In the genomic region with DNA sequence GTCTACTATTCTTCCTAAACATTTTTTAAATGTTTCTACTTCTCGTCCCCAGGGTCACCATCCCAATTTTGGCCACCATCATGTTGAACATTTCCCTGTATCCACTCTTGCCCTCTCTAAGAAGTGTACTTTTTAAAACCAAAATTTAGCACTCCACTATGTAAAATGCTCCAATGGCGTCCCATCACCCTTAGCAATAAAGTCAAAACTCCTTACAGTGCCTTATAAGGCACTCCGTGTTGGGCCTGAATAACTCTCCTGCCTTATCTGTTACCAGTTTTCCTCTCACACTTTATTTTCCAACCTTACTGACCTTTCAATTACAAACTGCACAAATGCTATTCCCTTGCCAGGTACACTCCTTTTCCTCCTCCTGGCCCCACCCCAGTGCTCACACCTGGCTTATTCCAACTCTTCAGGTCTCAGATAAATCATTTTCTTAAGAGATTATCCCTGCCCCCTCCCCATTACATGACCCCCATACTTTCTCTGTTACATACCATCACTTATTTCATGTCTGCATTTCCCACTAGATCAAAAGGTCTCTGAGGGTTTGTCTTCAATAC, we compare ENCODE assay signal across 9 cellular contexts. TPM values are rescaled to one million over a fixed set of nuclear protein-coding genes. Genes with fewer than 3 reads are reported as not detected.
DNase-seq lines count a peak whose midpoint lies in the region; ATAC-seq and TF ChIP-seq lines count a peak whose summit lies in the region.
"Had no signal": no experiment of that assay in that cellular context is flagged by ENCODE, and none has a peak within 500 bp of the region (broad histone marks: within the 10 kb centered on the region; RNA-seq: fewer than 3 reads in every experiment).

No MANE protein-coding gene starts in this region.

- DNase-seq in NCI-H510A treated with DMSO at 0.1 percent for 48 hours (lab: John Stamatoyannopoulos, UW) (peak; percentile 2), NCI-H510A (lab: John Stamatoyannopoulos, UW) (no peak), WERI-Rb-1 (no peak), NCI-H146 (lab: John Stamatoyannopoulos, UW) (no peak), germinal center (ENCODE audit: low spot score) (no peak)
- no peak for DNase-seq in stimulated activated effector memory CD8-positive, alpha-beta T cell treated with anti-CD3 and anti-CD28 coated beads, Interleukin-12 subunit alpha, Interleukin-12 subunit beta, amount 100 ng/mL, for 72 hours (ENCODE audit: low spot score in 2 of 2)
- DNase-seq: activated CD4-positive, CD25-positive, alpha-beta regulatory T cell treated with anti-CD3 and anti-CD28 coated beads, Interleukin-2, amount 50 U/mL, for 72 hours had no signal

- H3K36me3 ChIP-seq in WERI-Rb-1 = peaks cover 6% of the 10 kb centered on the region
- H3K36me3 ChIP-seq in gastroesophageal sphincter = peaks cover 0 to 9% of the 10 kb centered on the region in 2 donors

- no peaks in the 10 kb centered on the region for H3K27me3 ChIP-seq in WERI-Rb-1 (ENCODE audit: insufficient read depth, low read depth, severe bottlenecking)
- no peaks in the 10 kb centered on the region for H3K27me3 ChIP-seq in gastroesophageal sphincter

- peaks cover 24% of the 10 kb centered on the region for H3K36me3 Mint-ChIP-seq in stimulated activated effector memory CD8-positive, alpha-beta T cell treated with anti-CD3 and anti-CD28 coated beads, Interleukin-12 subunit alpha, Interleukin-12 subunit beta, amount 100 ng/mL, for 72 hours

- peak overlapping the region; percentile 82 for H3K4me3 Mint-ChIP-seq in stimulated activated effector memory CD8-positive, alpha-beta T cell treated with anti-CD3 and anti-CD28 coated beads, Interleukin-12 subunit alpha, Interleukin-12 subunit beta, amount 100 ng/mL, for 72 hours

- no peak overlapping the region for H3K27ac ChIP-seq in WERI-Rb-1
- H3K27ac ChIP-seq in gastroesophageal sphincter = no peak overlapping the region

- TF ChIP-seq CTCF in WERI-Rb-1 (IDR thresholded peaks at IDR 0.05; ENCODE audit: low read depth, low read length) (no peak), gastroesophageal sphincter (IDR thresholded peaks at IDR 0.05) (no peak)

- no peak for ATAC-seq in gastroesophageal sphincter
- no peak for ATAC-seq in stimulated activated effector memory CD8-positive, alpha-beta T cell treated with anti-CD3 and anti-CD28 coated beads, Interleukin-12 subunit alpha, Interleukin-12 subunit beta, amount 100 ng/mL, for 72 hours
- ATAC-seq in HG03439 (IDR thresholded peaks at IDR 0.05; ENCODE audit: unreplicated experiment) = no peak

- H3K4me1 ChIP-seq in gastroesophageal sphincter = peaks cover 0 to 21% (median 12%) of the 10 kb centered on the region in 3 donors

- WGBS in gastroesophageal sphincter (ENCODE audit: low coverage in 1 of 2), 2 donors = 84 to 92% methylated on average over 3 of the region's 3 CpGs

- peaks cover 42% of the 10 kb centered on the region for H3K4me1 Mint-ChIP-seq in stimulated activated effector memory CD8-positive, alpha-beta T cell treated with anti-CD3 and anti-CD28 coated beads, Interleukin-12 subunit alpha, Interleukin-12 subunit beta, amount 100 ng/mL, for 72 hours

- no peaks in the 10 kb centered on the region for H3K9me3 Mint-ChIP-seq in stimulated activated effector memory CD8-positive, alpha-beta T cell treated with anti-CD3 and anti-CD28 coated beads, Interleukin-12 subunit alpha, Interleukin-12 subunit beta, amount 100 ng/mL, for 72 hours

- H3K9me3 ChIP-seq in WERI-Rb-1 (ENCODE audit: severe bottlenecking) (no peaks in the 10 kb centered on the region), gastroesophageal sphincter (no peaks in the 10 kb centered on the region)

- H3K4me3 ChIP-seq in WERI-Rb-1 (ENCODE audit: low read depth, low read length) (peak overlapping the region; percentile 82), gastroesophageal sphincter (peak overlapping the region; percentile 58 to 77)

- no peak for TF ChIP-seq POLR2A in gastroesophageal sphincter (IDR thresholded peaks at IDR 0.05)

- H3K27ac Mint-ChIP-seq in stimulated activated effector memory CD8-positive, alpha-beta T cell treated with anti-CD3 and anti-CD28 coated beads, Interleukin-12 subunit alpha, Interleukin-12 subunit beta, amount 100 ng/mL, for 72 hours = peak overlapping the region; percentile 96

- no peak for TF ChIP-seq EP300 in gastroesophageal sphincter (IDR thresholded peaks at IDR 0.05)

RNA-seq across cellular contexts. Expression of a gene that starts 1.3 kb away (rescaled TPM):
- total RNA-seq in gastroesophageal sphincter = 10 to 100 TPM; 11.4 to 23.7 (median 19.0) TPM
